Comparison of ENCODE assay signal across 11 cellular contexts in the genomic region with DNA sequence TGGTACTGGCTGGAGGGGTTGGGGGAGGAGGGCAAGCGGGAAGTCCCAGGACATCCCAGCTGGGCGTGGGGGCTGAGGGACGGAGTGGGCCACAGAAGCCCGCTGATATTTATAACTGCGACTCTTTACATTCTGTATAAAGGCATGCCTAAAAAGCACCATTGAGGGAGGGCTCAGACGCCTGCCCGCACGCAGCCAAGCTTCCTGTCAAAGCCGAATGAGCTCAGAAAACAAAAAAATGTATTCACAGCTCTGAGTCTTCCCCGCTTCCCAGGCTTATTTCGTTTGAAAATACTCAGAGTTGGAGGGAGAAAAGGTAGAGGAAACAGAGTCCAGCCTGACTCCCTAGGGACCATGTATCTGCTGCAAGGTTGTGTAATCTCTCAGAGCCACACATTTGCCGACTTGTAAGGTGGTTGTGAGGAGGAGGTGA.
DNase-seq lines count a peak whose midpoint lies in the region; ATAC-seq, FAIRE-seq and TF ChIP-seq lines count a peak whose summit lies in the region.
"Had no signal": no experiment of that assay in that cellular context is flagged by ENCODE, and none has a peak within 500 bp of the region (broad histone marks: within the 10 kb centered on the region; RNA-seq: fewer than 3 reads in every experiment).

No MANE protein-coding gene starts in this region.

- TF ChIP-seq RAD21 in HepG2 (CRISPR knock-in tag; IDR thresholded peaks at IDR 0.05): no peak

- H3K4me1 ChIP-seq in HepG2 (ENCODE audit: insufficient read depth, low read length): peaks cover 75% of the 10 kb centered on the region
- peaks cover 0 to 39% (median 18%) of the 10 kb centered on the region in 4 donors for H3K4me1 ChIP-seq in right lobe of liver
- peaks cover 36% of the 10 kb centered on the region for H3K4me1 ChIP-seq in astrocyte (ENCODE audit: insufficient read depth, low read length)

- TF ChIP-seq CTCF in HepG2 (CRISPR knock-in tag; IDR thresholded peaks at IDR 0.05) (no peak), right lobe of liver (IDR thresholded peaks at IDR 0.05) (no peak), astrocyte (IDR thresholded peaks at IDR 0.05; ENCODE audit: insufficient read depth, low read depth, low read length) (no peak)

- H3K27ac ChIP-seq in HepG2 (ENCODE audit: extremely low read length, insufficient read depth, low read length) (no peak overlapping the region), right lobe of liver (no peak overlapping the region), astrocyte (ENCODE audit: low read depth, low read length) (no peak overlapping the region)
- H3K27ac ChIP-seq: C4-2B had no signal

- in situ Hi-C loops in HepG2 (cut with HindIII; ENCODE audit: extremely low pct_ligation_motif_present, low pct_unique_long_range_greater_than_20kb): no loop called here

- H3K27me3 ChIP-seq in HepG2 (ENCODE audit: control insufficient read depth in 1 of 2, insufficient read depth in 2 of 2, low read length in 2 of 2) (no peaks in the 10 kb centered on the region), right lobe of liver (no peaks in the 10 kb centered on the region), astrocyte (ENCODE audit: insufficient read depth, low read length) (no peaks in the 10 kb centered on the region)

- TF ChIP-seq POLR2A in HepG2 (IDR thresholded peaks at IDR 0.05; ENCODE audit: insufficient read depth in 1 of 2, low read depth in 2 of 2, low read length in 2 of 2) (no peak), right lobe of liver (IDR thresholded peaks at IDR 0.05) (no peak)

- FAIRE-seq in HepG2 (lab: Jason Lieb, UNC) (no peak), astrocyte (lab: Jason Lieb, UNC) (no peak)

- H3K9ac ChIP-seq in HepG2 (ENCODE audit: insufficient read depth, low read depth, low read length) (no peak overlapping the region), astrocyte (ENCODE audit: low read length) (no peak overlapping the region)

- H3K4me3 ChIP-seq in HepG2 (replicated peaks in 1 of 3; ENCODE audit: insufficient read depth in 1 of 3, low read depth in 2 of 3, low read length in 3 of 3): no peak overlapping the region
- no peak overlapping the region for H3K4me3 ChIP-seq in right lobe of liver
- no peak overlapping the region for H3K4me3 ChIP-seq in astrocyte (ENCODE audit: insufficient read depth, low read depth, low read length)

- TF ChIP-seq EP300 in HepG2 (IDR thresholded peaks at IDR 0.05; ENCODE audit: low read depth in 2 of 2, low read length in 2 of 2) (no peak), HepG2 (CRISPR knock-in tag; IDR thresholded peaks at IDR 0.05; ENCODE audit: borderline replicate concordance) (no peak)

- 83% methylated on average over 12 of the region's 12 CpGs for WGBS in HepG2 (ENCODE audit: low lambda C conversion rate)
- WGBS in right lobe of liver (ENCODE audit: insufficient coverage, low coverage, low lambda C conversion rate, missing lambda C conversion rate): 51% methylated on average over 11 of the region's 12 CpGs

- no peaks in the 10 kb centered on the region for H3K36me3 Mint-ChIP-seq in astrocyte (ENCODE audit: low read depth, unreplicated experiment)
- H3K36me3 Mint-ChIP-seq in naive thymus-derived CD8-positive, alpha-beta T cell: no peaks in the 10 kb centered on the region

- no TSS peak for BruUV-seq in HepG2 (replicated peaks; lab: Mats Ljungman, UMichigan)

- H3K4me2 ChIP-seq in HepG2 (ENCODE audit: low read depth, low read length) (no peak overlapping the region), astrocyte (ENCODE audit: low read length) (no peak overlapping the region)

- H3K27ac Mint-ChIP-seq in astrocyte (ENCODE audit: unreplicated experiment): no peak overlapping the region
- peak overlapping the region in 7 of 10 donors; percentile 10 to 87 (median 43) for H3K27ac Mint-ChIP-seq in naive thymus-derived CD8-positive, alpha-beta T cell

- H3K4me3 Mint-ChIP-seq in astrocyte (ENCODE audit: unreplicated experiment): no peak overlapping the region
- H3K4me3 Mint-ChIP-seq in naive thymus-derived CD8-positive, alpha-beta T cell: peak overlapping the region; percentile 43 to 77 (median 60)

- intact Hi-C loops in HepG2 (cut with micrococcal nuclease; ENCODE audit: unreplicated experiment) (no loop called here), right lobe of liver (cut with DNase I) (loop anchor here (10.0 kb wide), 2 partner anchors 162 to 202 kb away; no protein-coding TSS in a partner anchor)

- POLR2A ChIA-PET in HepG2 (lab: Yijun Ruan, JAX): interaction anchor here (1.4 to 9.3 kb wide), 2 partner anchors 13 to 36 kb away, joined by 4 to 98 read pairs; no protein-coding TSS in a partner anchor
- POLR2A ChIA-PET in naive thymus-derived CD8-positive, alpha-beta T cell (lab: Charles Lee): interaction anchor here (1.3 to 2.6 kb wide), 5 partner anchors 8 to 265 kb away, joined by 3 to 9 read pairs (median 3); a partner anchor contains a TSS

- DNase-seq in HepG2 (ENCODE audit: low spot score): no peak
- DNase-seq in right lobe of liver: no peak
- DNase-seq in astrocyte (ENCODE audit: low read depth): no peak
- DNase-seq in naive thymus-derived CD8-positive, alpha-beta T cell: peak in 4 of 10 donors; percentile 17 to 33 (median 24)
- DNase-seq in NCI-H2171 treated with DMSO at 0.1 percent for 48 hours (lab: John Stamatoyannopoulos, UW): no peak
- DNase-seq in SK-N-DZ (ENCODE audit: low spot score): no peak
- DNase-seq: central memory CD4-positive, alpha-beta T cell; NCI-H2029 had no signal

- CTCF ChIA-PET in HepG2 (lab: Yijun Ruan, JAX; ENCODE audit: low intra/inter-chr PET ratio, low total read pairs): no interaction called here

- peaks cover 24% of the 10 kb centered on the region for H3K27me3 Mint-ChIP-seq in astrocyte (ENCODE audit: low read depth, unreplicated experiment)
- H3K27me3 Mint-ChIP-seq in naive thymus-derived CD8-positive, alpha-beta T cell: peaks cover 0 to 19% (median 0%) of the 10 kb centered on the region in 5 donors

- H3K9me3 ChIP-seq in HepG2 (ENCODE audit: low read length) (no peaks in the 10 kb centered on the region), right lobe of liver (no peaks in the 10 kb centered on the region), astrocyte (ENCODE audit: insufficient read depth, low read depth, low read length) (no peaks in the 10 kb centered on the region)

- ATAC-seq in HepG2 (no peak), right lobe of liver (no peak), GM19397 (IDR thresholded peaks at IDR 0.05; ENCODE audit: unreplicated experiment) (no peak), GM21786 (IDR thresholded peaks at IDR 0.05; ENCODE audit: unreplicated experiment) (no peak)
- peak; percentile 73 to 80 for ATAC-seq in naive thymus-derived CD8-positive, alpha-beta T cell

- H3K79me2 ChIP-seq in HepG2 (ENCODE audit: insufficient read depth, low read length) (no peaks in the 10 kb centered on the region), astrocyte (ENCODE audit: insufficient read depth, low read length) (no peaks in the 10 kb centered on the region)

- H3K36me3 ChIP-seq in HepG2 (replicated peaks in 1 of 2; ENCODE audit: control insufficient read depth in 1 of 2, insufficient read depth in 2 of 2, low read length in 2 of 2): no peaks in the 10 kb centered on the region
- no peaks in the 10 kb centered on the region for H3K36me3 ChIP-seq in right lobe of liver
- H3K36me3 ChIP-seq in astrocyte (ENCODE audit: insufficient read depth, low read length): no peaks in the 10 kb centered on the region

- H2AFZ ChIP-seq in HepG2 (ENCODE audit: low read length): no peak overlapping the region
- peak overlapping the region; percentile 9 for H2AFZ ChIP-seq in astrocyte (ENCODE audit: low read depth, low read length)

- H3K4me1 Mint-ChIP-seq in astrocyte (ENCODE audit: low read depth, unreplicated experiment): peaks cover 15% of the 10 kb centered on the region
- H3K4me1 Mint-ChIP-seq in naive thymus-derived CD8-positive, alpha-beta T cell: peaks cover 11 to 40% (median 20%) of the 10 kb centered on the region in 4 donors

- no peaks in the 10 kb centered on the region for H4K20me1 ChIP-seq in HepG2 (ENCODE audit: insufficient read depth, low read length)
- H4K20me1 ChIP-seq in astrocyte (ENCODE audit: insufficient read depth, low read length): no peaks in the 10 kb centered on the region

- H3K9me3 Mint-ChIP-seq in astrocyte (ENCODE audit: unreplicated experiment): no peaks in the 10 kb centered on the region
- H3K9me3 Mint-ChIP-seq in naive thymus-derived CD8-positive, alpha-beta T cell: no peaks in the 10 kb centered on the region

TF ChIP-seq in HepG2, 621 proteins besides CTCF, POLR2A, EP300 and RAD21:
- TF ChIP-seq HNRNPL (IDR thresholded peaks at IDR 0.05; ENCODE audit: low read depth, low read length) (no peak), CEBPB (IDR thresholded peaks at IDR 0.05; ENCODE audit: borderline replicate concordance, low read depth, low read length) (peak; percentile 47; the same call in 1 of the 2 replicates), CEBPG (CRISPR knock-in tag; IDR thresholded peaks at IDR 0.05) (0 out of 2 replicates have a peak, but pooled peaks have one; percentile 32)

Comparison
In these comparisons a context has a peak if more than half of its experiments do, and no peak if none do; other contexts are left out.
1. ATAC-seq: peak in naive thymus-derived CD8-positive, alpha-beta T cell (2 of 2); none in HepG2 (single experiment), right lobe of liver (0 of 4), GM19397 (single experiment) and GM21786 (single experiment).